12 cellular contexts compared by ENCODE assay signal in the genomic region with DNA sequence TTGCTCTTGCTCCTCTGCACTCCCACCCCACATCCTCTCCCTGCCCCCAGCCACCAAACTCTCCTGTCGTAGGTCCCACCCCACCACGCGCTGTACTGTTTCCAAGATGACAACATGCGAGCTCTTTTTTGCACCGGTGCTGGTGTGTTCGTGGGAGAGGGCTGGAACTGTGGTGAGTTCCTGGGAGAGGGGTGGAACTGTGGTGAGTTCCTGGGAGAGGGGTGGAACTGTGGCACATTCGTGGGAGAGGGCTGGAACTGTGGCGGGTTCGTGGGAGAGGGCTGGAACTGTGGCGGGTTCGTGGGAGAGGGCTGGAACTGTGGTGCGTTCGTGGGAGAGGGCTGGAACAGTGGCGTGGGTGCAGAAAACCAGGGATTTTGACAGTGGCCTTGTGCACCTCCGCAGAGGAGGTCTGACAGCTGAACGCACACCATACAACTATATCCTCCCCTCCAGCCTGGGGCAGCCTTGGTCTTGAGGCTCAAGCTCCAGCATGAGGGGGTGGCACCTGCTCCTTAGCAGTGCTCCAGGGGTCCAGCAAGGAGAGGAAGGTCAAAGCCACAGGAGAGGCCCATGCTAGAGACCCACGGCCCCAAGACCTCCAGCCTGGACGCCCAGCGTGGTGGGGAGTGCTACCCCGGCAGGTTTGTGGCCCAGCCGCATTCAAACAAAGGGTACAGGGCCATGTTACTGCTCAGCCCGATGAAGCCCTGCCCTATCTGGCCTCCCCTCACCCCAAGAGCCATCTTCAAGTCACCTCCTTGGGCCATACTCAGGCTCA. TPM values are rescaled to one million over a fixed set of nuclear protein-coding genes. Genes with fewer than 3 reads are reported as not detected.
DNase-seq lines count a peak whose midpoint lies in the region; ATAC-seq, FAIRE-seq and TF ChIP-seq lines count a peak whose summit lies in the region.
"Had no signal": no experiment of that assay in that cellular context is flagged by ENCODE, and none has a peak within 500 bp of the region (broad histone marks: within the 10 kb centered on the region; RNA-seq: fewer than 3 reads in every experiment).

No MANE protein-coding gene starts in this region.

- TF ChIP-seq EP300 in HepG2 (IDR thresholded peaks at IDR 0.05; ENCODE audit: low read depth in 2 of 2, low read length in 2 of 2) (no peak), HepG2 (CRISPR knock-in tag; IDR thresholded peaks at IDR 0.05; ENCODE audit: borderline replicate concordance) (no peak)

- H3K36me3 Mint-ChIP-seq in activated CD4-positive, alpha-beta T cell treated with anti-CD3 and anti-CD28 coated beads for 36 hours (ENCODE audit: low read depth): peaks cover 25% of the 10 kb centered on the region
- H3K36me3 Mint-ChIP-seq in activated naive CD4-positive, alpha-beta T cell treated with anti-CD3 and anti-CD28 coated beads, Interleukin-2, amount 50 U/mL, for 72 hours: peaks cover 20 to 36% of the 10 kb centered on the region in 2 donors

- H3K27ac ChIP-seq in HepG2 (ENCODE audit: extremely low read length, insufficient read depth, low read length) (no peak overlapping the region), smooth muscle cell (ENCODE audit: low read depth) (peak overlapping the region; percentile 25)

- TF ChIP-seq RAD21 in HepG2 (CRISPR knock-in tag; IDR thresholded peaks at IDR 0.05): no peak

- H3K4me2 ChIP-seq in HepG2 (ENCODE audit: low read depth, low read length) (no peak overlapping the region), smooth muscle cell (no peak overlapping the region)

- in situ Hi-C loops in HepG2 (cut with HindIII; ENCODE audit: extremely low pct_ligation_motif_present, low pct_unique_long_range_greater_than_20kb): no loop called here

- H3K27ac Mint-ChIP-seq in activated CD4-positive, alpha-beta T cell treated with anti-CD3 and anti-CD28 coated beads for 36 hours: peak overlapping the region; percentile 82
- H3K27ac Mint-ChIP-seq in activated naive CD4-positive, alpha-beta T cell treated with anti-CD3 and anti-CD28 coated beads, Interleukin-2, amount 50 U/mL, for 72 hours: peak overlapping the region; percentile 70 to 79

- peak overlapping the region; percentile 24 for H3K4me3 Mint-ChIP-seq in activated CD4-positive, alpha-beta T cell treated with anti-CD3 and anti-CD28 coated beads for 36 hours

- H3K4me3 ChIP-seq in HepG2 (replicated peaks in 1 of 3; ENCODE audit: insufficient read depth in 1 of 3, low read depth in 2 of 3, low read length in 3 of 3) (no peak overlapping the region), smooth muscle cell (no peak overlapping the region)

- H3F3A ChIP-seq in smooth muscle cell (ENCODE audit: low read depth): peaks cover 51% of the 10 kb centered on the region

- DNase-seq in activated CD4-positive, alpha-beta T cell treated with anti-CD3 and anti-CD28 coated beads for 36 hours: peak; percentile 30
- DNase-seq in activated CD4-positive, alpha-beta T cell treated with anti-CD3 and anti-CD28 coated beads for 4 hours: no peak
- DNase-seq in activated naive CD4-positive, alpha-beta T cell treated with anti-CD3 and anti-CD28 coated beads, Interleukin-2, amount 50 U/mL, for 72 hours (ENCODE audit: low spot score in 2 of 2): no peak
- DNase-seq in HepG2 (ENCODE audit: low spot score) (no peak), smooth muscle cell (lab: John Stamatoyannopoulos, UW; ENCODE audit: unreplicated experiment) (no peak), kidney tubule cell (ENCODE audit: low spot score) (no peak), NCI-H1436 treated with DMSO at 0.1 percent for 48 hours (lab: John Stamatoyannopoulos, UW) (no peak), SK-N-DZ (ENCODE audit: low spot score) (no peak)
- DNase-seq: activated effector memory CD4-positive, alpha-beta T cell treated with anti-CD3 and anti-CD28 coated beads, Interleukin-2, amount 50 U/mL, for 16 hours; NCI-H446 treated with DMSO at 0.1 percent for 48 hours had no signal

- no peak for TF ChIP-seq CTCF in HepG2 (CRISPR knock-in tag; IDR thresholded peaks at IDR 0.05)
- TF ChIP-seq CTCF in smooth muscle cell (IDR thresholded peaks at IDR 0.05; ENCODE audit: borderline replicate concordance, insufficient read depth, poor library complexity, severe bottlenecking): no peak

- intact Hi-C loops in activated CD4-positive, alpha-beta T cell treated with anti-CD3 and anti-CD28 coated beads for 36 hours (cut with DNase I, micrococcal nuclease): no loop called here
- intact Hi-C loops in HepG2 (cut with micrococcal nuclease; ENCODE audit: unreplicated experiment): no loop called here

- peaks cover 53% of the 10 kb centered on the region for H3K4me1 Mint-ChIP-seq in activated CD4-positive, alpha-beta T cell treated with anti-CD3 and anti-CD28 coated beads for 36 hours

- H3K9me3 ChIP-seq in HepG2 (ENCODE audit: low read length) (peaks cover 12% of the 10 kb centered on the region), smooth muscle cell (replicated peaks; ENCODE audit: low read depth) (no peaks in the 10 kb centered on the region)

- no peaks in the 10 kb centered on the region for H3K27me3 Mint-ChIP-seq in activated CD4-positive, alpha-beta T cell treated with anti-CD3 and anti-CD28 coated beads for 36 hours

- BruUV-seq in HepG2 (replicated peaks; lab: Mats Ljungman, UMichigan): no TSS peak

- no peaks in the 10 kb centered on the region for H3K27me3 ChIP-seq in HepG2 (ENCODE audit: control insufficient read depth in 1 of 2, insufficient read depth in 2 of 2, low read length in 2 of 2)
- no peaks in the 10 kb centered on the region for H3K27me3 ChIP-seq in smooth muscle cell (ENCODE audit: low read depth)

- CTCF ChIA-PET in activated CD4-positive, alpha-beta T cell treated with anti-CD3 and anti-CD28 coated beads for 36 hours (lab: Charles Lee): interaction anchor here (1.4 kb wide), 1 partner anchor 15 kb away, joined by 9 read pairs; no protein-coding TSS in a partner anchor
- CTCF ChIA-PET in HepG2 (lab: Yijun Ruan, JAX; ENCODE audit: low intra/inter-chr PET ratio, low total read pairs): no interaction called here

- FAIRE-seq in HepG2 (lab: Jason Lieb, UNC): no peak
- FAIRE-seq: A204.1, GM12892 had no signal

- peaks cover 12% of the 10 kb centered on the region for H3K9me3 Mint-ChIP-seq in activated CD4-positive, alpha-beta T cell treated with anti-CD3 and anti-CD28 coated beads for 36 hours (ENCODE audit: low read depth)
- H3K9me3 Mint-ChIP-seq in activated naive CD4-positive, alpha-beta T cell treated with anti-CD3 and anti-CD28 coated beads, Interleukin-2, amount 50 U/mL, for 72 hours: peaks cover 13 to 17% of the 10 kb centered on the region in 2 donors

- H3K79me2 ChIP-seq in HepG2 (ENCODE audit: insufficient read depth, low read length): peaks cover 93% of the 10 kb centered on the region
- peaks cover 100% of the 10 kb centered on the region for H3K79me2 ChIP-seq in smooth muscle cell (ENCODE audit: low read depth)

- no peak for TF ChIP-seq POLR2A in HepG2 (IDR thresholded peaks at IDR 0.05; ENCODE audit: insufficient read depth in 1 of 2, low read depth in 2 of 2, low read length in 2 of 2)

- WGBS in HepG2 (ENCODE audit: low lambda C conversion rate): 91% methylated on average over 16 of the region's 22 CpGs
- WGBS in smooth muscle cell (ENCODE audit: low lambda C conversion rate): 84% methylated on average over 20 of the region's 22 CpGs

- POLR2A ChIA-PET in activated CD4-positive, alpha-beta T cell treated with anti-CD3 and anti-CD28 coated beads for 36 hours (lab: Charles Lee): interaction anchor here (0.5 to 1.2 kb wide), 3 partner anchors 10 to 111 kb away, joined by 3 read pairs; no protein-coding TSS in a partner anchor
- POLR2A ChIA-PET in HepG2 (lab: Yijun Ruan, JAX): no interaction called here

- H4K20me1 ChIP-seq in HepG2 (ENCODE audit: insufficient read depth, low read length) (peaks cover 27% of the 10 kb centered on the region), smooth muscle cell (ENCODE audit: low read depth) (peaks cover 100% of the 10 kb centered on the region)

- H3K4me1 ChIP-seq in HepG2 (ENCODE audit: insufficient read depth, low read length) (peaks cover 66% of the 10 kb centered on the region), smooth muscle cell (ENCODE audit: low read depth) (peaks cover 4% of the 10 kb centered on the region)

- ATAC-seq in activated CD4-positive, alpha-beta T cell treated with anti-CD3 and anti-CD28 coated beads for 36 hours: no peak
- ATAC-seq in activated naive CD4-positive, alpha-beta T cell treated with anti-CD3 and anti-CD28 coated beads, Interleukin-2, amount 50 U/mL, for 72 hours: peak in 1 of 2 donors; percentile 19
- 0 out of 3 replicates have a peak, but pooled peaks have one; percentile 7 for ATAC-seq in HepG2

- H3K36me3 ChIP-seq in HepG2 (replicated peaks in 1 of 2; ENCODE audit: control insufficient read depth in 1 of 2, insufficient read depth in 2 of 2, low read length in 2 of 2): peaks cover 30 to 49% of the 10 kb centered on the region in 2 experiments
- H3K36me3 ChIP-seq in smooth muscle cell (ENCODE audit: low read depth): peaks cover 4% of the 10 kb centered on the region

- no peak overlapping the region for H2AFZ ChIP-seq in HepG2 (ENCODE audit: low read length)
- no peak overlapping the region for H2AFZ ChIP-seq in smooth muscle cell (ENCODE audit: low read depth)

- H3K9ac ChIP-seq in HepG2 (ENCODE audit: insufficient read depth, low read depth, low read length) (no peak overlapping the region), smooth muscle cell (ENCODE audit: low read depth) (no peak overlapping the region)

RNA-seq across cellular contexts. Expression of gene ACTN1, which starts 50.1 kb away (rescaled TPM):
- total RNA-seq in activated CD4-positive, alpha-beta T cell treated with anti-CD3 and anti-CD28 coated beads for 36 hours: 100 to 1,000 TPM in 1 of 2 experiments, 10 to 100 TPM in 1; 92.8 to 146 TPM
- 100 to 1,000 TPM; 106 to 120 TPM for total RNA-seq in activated naive CD4-positive, alpha-beta T cell treated with anti-CD3 and anti-CD28 coated beads, Interleukin-2, amount 50 U/mL, for 72 hours
- total RNA-seq in HepG2 (2016; rRNA removed; fragmentation: Illumina TruSeq; extraction: Trizol) (58.6 and 62.4 TPM in 2 replicates), smooth muscle cell (361 and 422 TPM in 2 replicates)
- total RNA-seq in HepG2 (2016; cell fraction: cytosol; rRNA removed; fragmentation: Illumina TruSeq; extraction: Trizol; ENCODE audit: low read depth): 9.6 and 10.7 TPM in 2 replicates
- total RNA-seq in HepG2 (2016; cell fraction: insoluble cytoplasmic fraction; rRNA removed; fragmentation: Illumina TruSeq; extraction: Trizol): 55.0 and 63.6 TPM in 2 replicates
- 25.2 and 28.3 TPM in 2 replicates for total RNA-seq in HepG2 (2016; cell fraction: membrane; rRNA removed; fragmentation: Illumina TruSeq; extraction: Trizol)
- 62.9 and 75.6 TPM in 2 replicates for total RNA-seq in HepG2 (2016; cell fraction: nucleus; rRNA removed; fragmentation: Illumina TruSeq; extraction: Trizol)
- polyA plus RNA-seq in HepG2 (2011; rRNA removed) (152 and 162 TPM in 2 replicates), smooth muscle cell (741 and 806 TPM in 2 replicates)
- 97.7 and 136 TPM in 2 replicates for polyA plus RNA-seq in HepG2 (2011; cell fraction: cytosol; rRNA removed)
- polyA plus RNA-seq in HepG2 (2011; cell fraction: nucleus; rRNA removed): 162 and 195 TPM in 2 replicates
- polyA plus RNA-seq in HepG2 (2012): 109 and 118 TPM in 2 replicates
- polyA plus RNA-seq in HepG2 (2016; cell fraction: cytosol; fragmentation: Illumina TruSeq; extraction: Trizol; ENCODE audit: low read depth): 8.0 and 10.4 TPM in 2 replicates
- polyA plus RNA-seq in HepG2 (2016; cell fraction: insoluble cytoplasmic fraction; fragmentation: Illumina TruSeq; extraction: Trizol; ENCODE audit: low read depth): 67.9 and 88.1 TPM in 2 replicates
- polyA plus RNA-seq in HepG2 (2016; cell fraction: membrane; fragmentation: Illumina TruSeq; extraction: Trizol; ENCODE audit: low read depth): 15.3 and 18.8 TPM in 2 replicates
- polyA plus RNA-seq in HepG2 (2016; cell fraction: nucleus; fragmentation: Illumina TruSeq; extraction: Trizol; ENCODE audit: insufficient read depth, low read depth): 91.6 and 93.8 TPM in 2 replicates
- 144 and 214 TPM in 2 replicates for polyA minus RNA-seq in HepG2 (2011; rRNA and poly(A)+ RNA removed; ENCODE audit: low replicate concordance)
- 167 and 168 TPM in 2 replicates for polyA minus RNA-seq in HepG2 (2011; cell fraction: cytosol; rRNA and poly(A)+ RNA removed)
- 119 and 126 TPM in 2 replicates for polyA minus RNA-seq in HepG2 (2011; cell fraction: nucleus; rRNA and poly(A)+ RNA removed)
- polyA plus RNA-seq in SK-N-DZ (2014; cell fraction: cytosol; rRNA removed): 31.1 and 44.7 TPM in 2 replicates
- polyA plus RNA-seq in SK-N-DZ (2014; cell fraction: nucleus; rRNA removed): 18.8 and 35.8 TPM in 2 replicates
